Comparison of ENCODE assay signal across 21 cellular contexts in genomic region chr3:38313263-38313662, GRCh38. TPM values are rescaled to one million over a fixed set of nuclear protein-coding genes. Genes with fewer than 3 reads are reported as not detected.
DNase-seq lines count a peak whose midpoint lies in the region; FAIRE-seq and TF ChIP-seq lines count a peak whose summit lies in the region.
"Had no signal": no experiment of that assay in that cellular context is flagged by ENCODE, and none has a peak within 500 bp of the region (broad histone marks: within the 10 kb centered on the region; RNA-seq: fewer than 3 reads in every experiment).

No MANE protein-coding gene starts in this region.

- no peak for TF ChIP-seq CTCF in osteocyte (IDR thresholded peaks at IDR 0.05)
- TF ChIP-seq CTCF in progenitor cell of endocrine pancreas (IDR thresholded peaks at IDR 0.05; ENCODE audit: unreplicated experiment): no peak

- H3K4me1 Mint-ChIP-seq in osteocyte (ENCODE audit: unreplicated experiment): no peaks in the 10 kb centered on the region
- no peaks in the 10 kb centered on the region for H3K4me1 Mint-ChIP-seq in progenitor cell of endocrine pancreas (ENCODE audit: low read depth)

- H3K36me3 Mint-ChIP-seq in osteocyte (ENCODE audit: unreplicated experiment) (no peaks in the 10 kb centered on the region), progenitor cell of endocrine pancreas (ENCODE audit: insufficient read depth) (no peaks in the 10 kb centered on the region)
- H3K36me3 Mint-ChIP-seq: CD4-positive, alpha-beta memory T cell had no signal

- no peak for FAIRE-seq in H54 (lab: Jason Lieb, UNC)
- FAIRE-seq: GM12878, GM19239 had no signal

- in situ Hi-C loops in G401 (cut with HindIII; ENCODE audit: low sequenced_read_pairs): no loop called here

- H3K27ac Mint-ChIP-seq in osteocyte (ENCODE audit: unreplicated experiment) (no peak overlapping the region), progenitor cell of endocrine pancreas (no peak overlapping the region)
- H3K27ac Mint-ChIP-seq: HFFc6 had no signal

- H3K9me3 Mint-ChIP-seq in osteocyte (ENCODE audit: unreplicated experiment) (no peaks in the 10 kb centered on the region), progenitor cell of endocrine pancreas (ENCODE audit: low read depth) (no peaks in the 10 kb centered on the region)
- H3K9me3 Mint-ChIP-seq: CD4-positive, alpha-beta memory T cell; HFFc6 had no signal

- peak; percentile 22 for DNase-seq in D341Med (ENCODE audit: low spot score)
- DNase-seq in G401 (ENCODE audit: low spot score): peak; percentile 3
- DNase-seq in myocyte (ENCODE audit: low read depth): peak; percentile 56
- DNase-seq in osteocyte (ENCODE audit: extremely low spot score, unreplicated experiment): peak; percentile 81
- DNase-seq in progenitor cell of endocrine pancreas (ENCODE audit: low spot score, unreplicated experiment): no peak
- no peak for DNase-seq in H54 (ENCODE audit: insufficient read length, low spot score)
- no peak for DNase-seq in activated gamma-delta T cell (lab: John Stamatoyannopoulos, UW)
- DNase-seq in NCI-H187 treated with DMSO at 0.1 percent for 48 hours (lab: John Stamatoyannopoulos, UW): no peak
- DNase-seq: C1 segment of cervical spinal cord; Calu3; CD4-positive, alpha-beta memory T cell; COR-L47; DMS153; DND-41; GDM1; GM23248; HFFc6 had no signal

- H3K4me3 Mint-ChIP-seq in osteocyte (ENCODE audit: unreplicated experiment): no peak overlapping the region
- no peak overlapping the region for H3K4me3 Mint-ChIP-seq in progenitor cell of endocrine pancreas (ENCODE audit: low read depth)
- H3K4me3 Mint-ChIP-seq: CD4-positive, alpha-beta memory T cell; HFFc6 had no signal

- no peak for TF ChIP-seq POLR2A in H54 (IDR thresholded peaks at IDR 0.05; ENCODE audit: low read depth, low read length)

- H3K27me3 Mint-ChIP-seq in osteocyte (ENCODE audit: unreplicated experiment) (no peaks in the 10 kb centered on the region), progenitor cell of endocrine pancreas (peaks cover 17% of the 10 kb centered on the region)

RNA-seq across cellular contexts. Expression of gene SLC22A14, which starts 31.2 kb away (rescaled TPM):
- total RNA-seq in G401 (2014; rRNA removed; shearing (Covaris generic)): not detected in 2 replicates
- 0.78 and 0.83 TPM in 2 replicates for total RNA-seq in myocyte
- polyA plus RNA-seq in myocyte (2012): 0.72 TPM
- total RNA-seq in osteocyte: 0.30 and 0.47 TPM in 2 replicates
- total RNA-seq in progenitor cell of endocrine pancreas: 0.18 and 0.72 TPM in 2 replicates
- total RNA-seq: A172; CD4-positive, alpha-beta memory T cell; GM12878; GM23248; H4 had no signal
- polyA plus RNA-seq: GM12878 had no signal

RNA-seq across cellular contexts. Expression of gene XYLB, which starts 33.3 kb away (rescaled TPM):
- total RNA-seq in G401 (2014; rRNA removed; shearing (Covaris generic)): 3.1 and 3.4 TPM in 2 replicates
- total RNA-seq in myocyte (1.5 and 1.9 TPM in 2 replicates), osteocyte (6.3 and 8.5 TPM in 2 replicates), progenitor cell of endocrine pancreas (4.0 and 7.0 TPM in 2 replicates)
- 2.4 TPM for polyA plus RNA-seq in myocyte (2012)

RNA-seq across cellular contexts. Expression of gene SLC22A13, which starts 47.7 kb away (rescaled TPM):
- not detected in 2 replicates for total RNA-seq in G401 (2014; rRNA removed; shearing (Covaris generic))
- total RNA-seq in myocyte (0.16 and 0.40 TPM in 2 replicates), osteocyte (0.99 and 1.2 TPM in 2 replicates), progenitor cell of endocrine pancreas (0.62 and 0.67 TPM in 2 replicates)
- polyA plus RNA-seq in myocyte (2012): 0.44 TPM
- total RNA-seq: A172 had no signal
- polyA plus RNA-seq: GM23248 had no signal

Comparison
In these comparisons a context has a peak if more than half of its experiments do, and no peak if none do; other contexts are left out.
1. DNase-seq: peak in D341Med (single experiment), G401 (single experiment), myocyte (single experiment) and osteocyte (single experiment); none in progenitor cell of endocrine pancreas (single experiment), H54 (single experiment), activated gamma-delta T cell (single experiment) and NCI-H187 treated with DMSO at 0.1 percent for 48 hours (single experiment).